In the genomic region with DNA sequence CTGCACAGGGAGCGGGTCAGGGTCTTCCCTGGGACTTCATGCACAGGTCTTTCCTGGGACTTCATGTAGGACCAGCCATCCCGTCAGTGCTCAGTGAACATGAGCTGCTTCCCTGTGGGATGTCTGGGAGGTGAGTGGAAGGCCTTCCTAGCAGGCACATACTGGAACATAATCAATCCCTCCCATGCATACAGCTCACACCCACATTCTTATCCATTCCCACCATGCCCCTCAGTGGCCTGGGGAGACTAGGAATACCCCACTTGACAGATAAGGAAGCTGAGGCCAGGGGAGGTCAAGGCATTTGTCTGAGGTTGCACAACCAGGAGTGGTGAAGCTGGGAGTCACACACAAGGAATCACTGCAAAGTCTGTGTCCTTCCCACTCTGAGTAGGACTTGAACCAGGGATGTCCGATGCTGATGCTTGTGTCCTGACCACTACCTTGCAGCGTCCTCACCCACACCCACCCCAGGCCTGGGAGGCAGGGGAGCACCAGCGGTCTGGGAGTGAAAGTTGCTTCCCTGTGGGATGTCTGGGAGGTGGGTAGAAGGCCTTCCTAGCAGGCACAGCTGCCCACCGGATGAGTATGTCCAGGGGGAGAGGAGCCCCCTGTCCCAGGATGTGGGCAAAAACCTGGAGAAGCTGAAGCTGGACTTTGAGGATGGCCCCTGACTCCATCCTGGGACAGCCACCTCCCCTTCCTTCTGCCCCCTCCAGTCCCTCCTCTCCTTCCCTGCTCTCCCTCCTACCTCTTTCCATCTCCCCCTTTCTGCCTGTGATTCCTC, we compare ENCODE assay signal across 8 cellular contexts. TPM values are rescaled to one million over a fixed set of nuclear protein-coding genes. Genes with fewer than 3 reads are reported as not detected.
DNase-seq lines count a peak whose midpoint lies in the region; ATAC-seq, FAIRE-seq and TF ChIP-seq lines count a peak whose summit lies in the region.

No MANE protein-coding gene starts in this region.

- BruUV-seq in A673 (replicated peaks; lab: Mats Ljungman, UMichigan), result no TSS peak

- no peaks in the 10 kb centered on the region for H3K27me3 Mint-ChIP-seq in central memory CD8-positive, alpha-beta T cell

- peak overlapping the region; percentile 96 for H3K27ac Mint-ChIP-seq in central memory CD8-positive, alpha-beta T cell (ENCODE audit: low read depth)

- TF ChIP-seq CTCF in A673 (conservative IDR thresholded peaks at IDR 0.05; ENCODE audit: low read depth, low read length), result no peak

- H3K4me1 ChIP-seq in A673 (ENCODE audit: insufficient read depth, low read length, poor library complexity, severe bottlenecking), result peaks cover 12% of the 10 kb centered on the region
- peaks cover 20 to 28% of the 10 kb centered on the region in 2 donors for H3K4me1 ChIP-seq in muscle layer of duodenum (ENCODE audit: control insufficient read depth in 1 of 2, insufficient read depth in 2 of 2, low read length in 2 of 2)

- no peaks in the 10 kb centered on the region for H3K9me3 ChIP-seq in A673 (ENCODE audit: low read depth, low read length, poor library complexity, severe bottlenecking)
- no peaks in the 10 kb centered on the region for H3K9me3 ChIP-seq in muscle layer of duodenum (ENCODE audit: control insufficient read depth in 1 of 2, low read length in 2 of 2)

- POLR2A ChIA-PET in A673 (lab: Charles Lee; ENCODE audit: low non-redundant PET), result no interaction called here

- H3K4me1 Mint-ChIP-seq in central memory CD8-positive, alpha-beta T cell, result peaks cover 76% of the 10 kb centered on the region

- H3K4me3 ChIP-seq in A673 (ENCODE audit: low read depth, low read length, poor library complexity, severe bottlenecking) (peak overlapping the region; percentile 60), muscle layer of duodenum (ENCODE audit: low read depth in 1 of 2, low read length in 2 of 2) (peak overlapping the region; percentile 72 to 82)

- CTCF ChIA-PET in A673 (lab: Charles Lee), result no interaction called here

- H3K36me3 Mint-ChIP-seq in central memory CD8-positive, alpha-beta T cell (ENCODE audit: insufficient read depth), result peaks cover 41% of the 10 kb centered on the region

- FAIRE-seq in HTR-8/SVneo (lab: Jason Lieb, UNC), result peak; percentile 88

- H3K9me3 Mint-ChIP-seq in central memory CD8-positive, alpha-beta T cell, result no peaks in the 10 kb centered on the region

- H3K27me3 ChIP-seq in A673 (replicated peaks; ENCODE audit: insufficient read depth, low read depth, low read length, poor library complexity), result no peaks in the 10 kb centered on the region
- no peaks in the 10 kb centered on the region for H3K27me3 ChIP-seq in muscle layer of duodenum (ENCODE audit: low read depth, low read length)

- ATAC-seq in central memory CD8-positive, alpha-beta T cell (replicated peaks; ENCODE audit: extremely low read depth, poor library complexity, severe bottlenecking), result no peak
- ATAC-seq in HG03045 (IDR thresholded peaks at IDR 0.05; ENCODE audit: unreplicated experiment), result no peak

- intact Hi-C loops in A673 (cut with micrococcal nuclease; ENCODE audit: unreplicated experiment), result no loop called here

- peak overlapping the region; percentile 53 for H3K27ac ChIP-seq in A673 (ENCODE audit: low read depth, low read length, poor library complexity, severe bottlenecking)
- peak overlapping the region; percentile 82 for H3K27ac ChIP-seq in muscle layer of duodenum (ENCODE audit: low read length)

- peak overlapping the region; percentile 81 for H3K4me3 Mint-ChIP-seq in central memory CD8-positive, alpha-beta T cell

- DNase-seq in A673 (ENCODE audit: low spot score) (no peak), HTR-8/SVneo (ENCODE audit: insufficient read length, low spot score) (no peak), anterior cingulate cortex (lab: John Stamatoyannopoulos, UW) (no peak)
- no peak for DNase-seq in central memory CD8-positive, alpha-beta T cell (ENCODE audit: low spot score in 2 of 2)
- DNase-seq in NK-92 treated with Interleukin-12 subunit alpha and Interleukin-12 subunit beta, amount 100 ng/mL, for 24 hours (lab: John Stamatoyannopoulos, UW), result no peak
- DNase-seq in stimulated activated naive CD4-positive, alpha-beta T cell (lab: John Stamatoyannopoulos, UW), result no peak

- no peaks in the 10 kb centered on the region for H3K36me3 ChIP-seq in A673 (ENCODE audit: insufficient read depth, low read length, poor library complexity, severe bottlenecking)
- H3K36me3 ChIP-seq in muscle layer of duodenum (ENCODE audit: control insufficient read depth in 1 of 2, insufficient read depth in 2 of 2, low read length in 2 of 2), result no peaks in the 10 kb centered on the region

RNA-seq across cellular contexts. Expression of a gene that starts 1.0 kb away (rescaled TPM):
- total RNA-seq in A673 (2021), result 13.1 and 14.2 TPM in 2 replicates

RNA-seq across cellular contexts. Expression of a gene that starts 26.6 kb away (rescaled TPM):
- total RNA-seq in A673 (2021), result not detected in 2 replicates

RNA-seq across cellular contexts. Expression of a gene that starts 56.4 kb away (rescaled TPM):
- total RNA-seq in A673 (2021), result 94.2 and 99.4 TPM in 2 replicates
